ENCODE assay signal across 1 cellular context in the genomic region with DNA sequence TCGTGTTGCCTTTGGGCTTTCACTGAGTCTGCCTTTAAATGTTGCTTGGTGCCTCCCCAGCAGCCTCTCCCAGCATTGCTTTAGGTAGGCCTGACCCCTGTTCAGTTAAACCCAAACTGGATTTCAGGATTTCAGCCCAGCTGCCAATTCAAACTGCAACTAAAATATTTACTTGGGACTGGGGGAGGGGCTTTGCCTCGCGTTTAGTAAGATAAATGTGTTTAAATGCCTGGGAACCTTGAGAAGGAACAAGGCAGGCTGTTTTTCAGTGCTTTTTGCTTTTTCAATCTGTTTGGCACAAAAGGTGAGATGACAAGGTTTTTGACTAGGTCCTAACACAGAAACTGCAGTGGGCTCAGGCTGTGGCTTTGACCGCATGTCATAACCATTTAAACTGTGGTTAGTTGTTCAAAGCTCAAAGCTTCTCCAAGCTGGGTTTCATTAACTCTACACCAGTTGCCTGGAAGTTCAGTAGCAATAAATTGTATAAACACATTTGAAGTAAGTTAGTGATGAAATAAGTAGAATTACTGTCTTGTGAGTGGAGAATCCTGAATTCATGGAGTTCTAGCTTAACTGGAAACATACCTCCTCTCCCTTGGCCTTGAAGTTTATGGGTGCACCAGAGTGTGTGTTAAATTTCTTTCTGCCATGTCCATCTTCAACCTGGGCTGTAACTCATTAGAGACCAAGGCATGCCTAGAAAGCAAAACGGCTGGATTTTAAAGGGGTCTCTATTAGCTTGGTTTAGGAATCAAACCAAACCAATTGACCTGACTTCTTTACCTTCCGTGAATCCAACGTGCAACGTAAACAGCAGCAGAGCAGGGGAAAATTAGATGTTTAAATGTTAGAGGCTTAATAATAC.
TF ChIP-seq lines count a peak whose summit lies in the region.

No MANE protein-coding gene starts in this region.

TF ChIP-seq in IMR-90, 13 proteins besides CTCF, POLR2A, EP300 and RAD21:
- TF ChIP-seq, protein P1, sequence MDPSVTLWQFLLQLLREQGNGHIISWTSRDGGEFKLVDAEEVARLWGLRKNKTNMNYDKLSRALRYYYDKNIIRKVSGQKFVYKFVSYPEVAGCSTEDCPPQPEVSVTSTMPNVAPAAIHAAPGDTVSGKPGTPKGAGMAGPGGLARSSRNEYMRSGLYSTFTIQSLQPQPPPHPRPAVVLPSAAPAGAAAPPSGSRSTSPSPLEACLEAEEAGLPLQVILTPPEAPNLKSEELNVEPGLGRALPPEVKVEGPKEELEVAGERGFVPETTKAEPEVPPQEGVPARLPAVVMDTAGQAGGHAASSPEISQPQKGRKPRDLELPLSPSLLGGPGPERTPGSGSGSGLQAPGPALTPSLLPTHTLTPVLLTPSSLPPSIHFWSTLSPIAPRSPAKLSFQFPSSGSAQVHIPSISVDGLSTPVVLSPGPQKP (IDR thresholded peaks at IDR 0.05; ENCODE audit: borderline replicate concordance, low read depth, low read length) = no peak
- TF ChIP-seq NFE2L2 (IDR thresholded peaks at IDR 0.05; ENCODE audit: low read depth, low read length) (no peak), CEBPB (IDR thresholded peaks at IDR 0.05; ENCODE audit: low read depth, low read length) (no peak), RCOR1 (IDR thresholded peaks at IDR 0.05; ENCODE audit: insufficient replicate concordance, low read length) (no peak), MAFK (IDR thresholded peaks at IDR 0.05; ENCODE audit: low read depth, low read length) (no peak), MXI1 (IDR thresholded peaks at IDR 0.05; ENCODE audit: borderline replicate concordance, low read depth, low read length) (no peak), FOS (IDR thresholded peaks at IDR 0.05; ENCODE audit: low read depth, low read length) (no peak), RFX5 (IDR thresholded peaks at IDR 0.05; ENCODE audit: low read depth, low read length) (no peak), CHD1 (IDR thresholded peaks at IDR 0.05; ENCODE audit: low read depth, low read length) (no peak), BHLHE40 (IDR thresholded peaks at IDR 0.05; ENCODE audit: low read depth, low read length) (no peak)
- TF ChIP-seq, protein P2, sequence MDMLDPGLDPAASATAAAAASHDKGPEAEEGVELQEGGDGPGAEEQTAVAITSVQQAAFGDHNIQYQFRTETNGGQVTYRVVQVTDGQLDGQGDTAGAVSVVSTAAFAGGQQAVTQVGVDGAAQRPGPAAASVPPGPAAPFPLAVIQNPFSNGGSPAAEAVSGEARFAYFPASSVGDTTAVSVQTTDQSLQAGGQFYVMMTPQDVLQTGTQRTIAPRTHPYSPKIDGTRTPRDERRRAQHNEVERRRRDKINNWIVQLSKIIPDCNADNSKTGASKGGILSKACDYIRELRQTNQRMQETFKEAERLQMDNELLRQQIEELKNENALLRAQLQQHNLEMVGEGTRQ (IDR thresholded peaks at IDR 0.05; ENCODE audit: low read depth, low read length) = no peak
